In genomic region chr17:69812240-69812837, GRCh38 we compare ENCODE assay signal across 17 cellular contexts.
"Had no signal": no experiment of that assay in that cellular context is flagged by ENCODE, and none has a peak within 500 bp of the region (broad histone marks: within the 10 kb centered on the region; RNA-seq: fewer than 3 reads in every experiment).

No MANE protein-coding gene starts in this region.

- H3K4me1 Mint-ChIP-seq: activated CD4-positive, alpha-beta T cell treated with anti-CD3 and anti-CD28 coated beads, Interleukin-2, amount 10 ng/mL, durations not matched to agents 7 days and 5 days; activated T-helper 17 cell treated with anti-CD3 and anti-CD28 coated beads, Interleukin-2, amount 50 U/mL, for 72 hours; endodermal cell; neural crest cell had no signal

- H3K27ac Mint-ChIP-seq: activated CD4-positive, alpha-beta T cell treated with anti-CD3 and anti-CD28 coated beads, Interleukin-2, amount 10 ng/mL, durations not matched to agents 7 days and 5 days; activated naive CD4-positive, alpha-beta T cell treated with anti-CD3 and anti-CD28 coated beads for 36 hours; activated T-helper 17 cell treated with anti-CD3 and anti-CD28 coated beads, Interleukin-2, amount 50 U/mL, for 72 hours; endodermal cell had no signal

- H3K4me1 ChIP-seq: adrenal gland, esophagus muscularis mucosa, gastrocnemius medialis, pancreas, thyroid gland, vagina had no signal

- ATAC-seq: activated T-helper 17 cell treated with anti-CD3 and anti-CD28 coated beads, Interleukin-2, amount 50 U/mL, for 72 hours; gastrocnemius medialis; pancreas had no signal

- H3K27me3 ChIP-seq: adrenal gland, esophagus muscularis mucosa, gastrocnemius medialis, pancreas, thyroid gland, vagina had no signal

- H3K9me3 ChIP-seq: adrenal gland, esophagus muscularis mucosa, gastrocnemius medialis, pancreas, thyroid gland, vagina had no signal

- H3K27me3 Mint-ChIP-seq: activated CD4-positive, alpha-beta T cell treated with anti-CD3 and anti-CD28 coated beads, Interleukin-2, amount 10 ng/mL, durations not matched to agents 7 days and 5 days; activated T-helper 17 cell treated with anti-CD3 and anti-CD28 coated beads, Interleukin-2, amount 50 U/mL, for 72 hours had no signal

- H3K9me3 Mint-ChIP-seq: activated CD4-positive, alpha-beta T cell treated with anti-CD3 and anti-CD28 coated beads, Interleukin-2, amount 10 ng/mL, durations not matched to agents 7 days and 5 days; activated naive CD4-positive, alpha-beta T cell treated with anti-CD3 and anti-CD28 coated beads for 36 hours; activated T-helper 17 cell treated with anti-CD3 and anti-CD28 coated beads, Interleukin-2, amount 50 U/mL, for 72 hours; endodermal cell had no signal

- H3K36me3 ChIP-seq: adrenal gland, esophagus muscularis mucosa, gastrocnemius medialis, pancreas, thyroid gland, vagina had no signal

- DNase-seq: activated CD4-positive, alpha-beta T cell treated with anti-CD3 and anti-CD28 coated beads, Interleukin-2, amount 10 ng/mL, durations not matched to agents 7 days and 5 days; activated CD4-positive, CD25-positive, alpha-beta regulatory T cell; activated CD8-positive, alpha-beta memory T cell treated with anti-CD3 and anti-CD28 coated beads for 24 hours; activated naive CD4-positive, alpha-beta T cell treated with anti-CD3 and anti-CD28 coated beads for 36 hours; adrenal gland; endodermal cell; gastrocnemius medialis; kidney; pancreas; retina; small intestine; T-helper 2 cell; thyroid gland had no signal

- H3K27ac ChIP-seq: adrenal gland, esophagus muscularis mucosa, gastrocnemius medialis, pancreas, thyroid gland, vagina had no signal

- H3K4me3 ChIP-seq: adrenal gland, esophagus muscularis mucosa, gastrocnemius medialis, pancreas, thyroid gland, vagina had no signal

- H3K4me3 Mint-ChIP-seq: activated CD4-positive, alpha-beta T cell treated with anti-CD3 and anti-CD28 coated beads, Interleukin-2, amount 10 ng/mL, durations not matched to agents 7 days and 5 days; activated naive CD4-positive, alpha-beta T cell treated with anti-CD3 and anti-CD28 coated beads for 36 hours; activated T-helper 17 cell treated with anti-CD3 and anti-CD28 coated beads, Interleukin-2, amount 50 U/mL, for 72 hours; endodermal cell; neural crest cell had no signal
